ENCODE assay signal across 33 cellular contexts in the genomic region with DNA sequence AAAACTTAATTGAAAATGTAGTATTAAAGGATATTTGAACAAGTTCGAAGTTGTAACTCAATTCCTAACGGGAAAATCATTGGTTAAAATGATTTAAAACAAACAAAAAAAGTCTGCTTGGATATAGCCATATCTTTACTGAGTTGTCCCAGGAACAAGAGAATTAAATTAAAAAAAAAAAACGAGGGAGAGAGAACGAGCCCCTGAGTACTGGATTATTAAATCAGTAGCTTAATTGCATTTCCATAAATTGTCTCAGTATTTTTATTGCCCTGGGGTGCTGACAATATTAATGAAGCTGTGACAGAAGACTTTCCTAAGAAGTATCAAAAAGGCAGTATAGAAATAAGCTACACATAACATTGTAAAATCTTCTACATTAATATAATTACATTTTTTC.
DNase-seq lines count a peak whose midpoint lies in the region; ATAC-seq and TF ChIP-seq lines count a peak whose summit lies in the region.
"Had no signal": no experiment of that assay in that cellular context is flagged by ENCODE, and none has a peak within 500 bp of the region (broad histone marks: within the 10 kb centered on the region; RNA-seq: fewer than 3 reads in every experiment).

No MANE protein-coding gene starts in this region.

- no peak for ATAC-seq in SK-N-SH treated with all-trans-retinoic acid at 6 μM for 48 hours
- ATAC-seq in activated naive CD4-positive, alpha-beta T cell treated with anti-CD3 and anti-CD28 coated beads, Interleukin-2, amount 50 U/mL, for 72 hours: no peak
- ATAC-seq: A549; CD8-positive, alpha-beta T cell had no signal

- DNase-seq in SK-N-DZ (ENCODE audit: low spot score) (peak; percentile 51), SK-N-SH (peak; percentile 37), NCI-H446 treated with DMSO at 0.1 percent for 48 hours (lab: John Stamatoyannopoulos, UW) (no peak), progenitor cell of endocrine pancreas (ENCODE audit: low spot score, unreplicated experiment) (no peak)
- no peak for DNase-seq in activated naive CD4-positive, alpha-beta T cell treated with anti-CD3 and anti-CD28 coated beads, Interleukin-2, amount 50 U/mL, for 72 hours (ENCODE audit: low spot score in 2 of 2)
- DNase-seq: 8988T; ACHN; AML-193; BE2C; C1 segment of cervical spinal cord; Caco-2; Calu3; CD4-positive, alpha-beta memory T cell; CD4-positive, alpha-beta T cell; CD4-positive, CD25-positive, alpha-beta regulatory T cell; CD8-positive, alpha-beta memory T cell; CD8-positive, alpha-beta T cell; COR-L47; DMS 273 treated with DMSO at 0.1 percent for 48 hours; DMS153; DMS53; DMS79; DMS79 treated with DMSO at 0.1 percent for 48 hours; DND-41; EL had no signal

- H3K27me3 Mint-ChIP-seq in progenitor cell of endocrine pancreas: no peaks in the 10 kb centered on the region
- H3K27me3 Mint-ChIP-seq: B cell; CD4-positive, alpha-beta memory T cell; CD4-positive, alpha-beta T cell; CD4-positive, CD25-positive, alpha-beta regulatory T cell; CD8-positive, alpha-beta memory T cell had no signal

- no peaks in the 10 kb centered on the region for H3F3A ChIP-seq in SK-N-SH (replicated peaks; ENCODE audit: insufficient read depth)

- POLR2A ChIA-PET in SK-N-SH (lab: Yijun Ruan, JAX): no interaction called here

- H3K4me1 Mint-ChIP-seq in progenitor cell of endocrine pancreas (ENCODE audit: low read depth): no peaks in the 10 kb centered on the region
- H3K4me1 Mint-ChIP-seq: B cell; CD14-positive monocyte; CD4-positive, alpha-beta memory T cell; CD4-positive, CD25-positive, alpha-beta regulatory T cell; CD8-positive, alpha-beta memory T cell had no signal

- H3K79me2 ChIP-seq in SK-N-SH (ENCODE audit: insufficient read depth): no peaks in the 10 kb centered on the region

- H3K27ac Mint-ChIP-seq in activated naive CD4-positive, alpha-beta T cell treated with anti-CD3 and anti-CD28 coated beads, Interleukin-2, amount 50 U/mL, for 72 hours: no peak overlapping the region
- no peak overlapping the region for H3K27ac Mint-ChIP-seq in progenitor cell of endocrine pancreas
- H3K27ac Mint-ChIP-seq: B cell; CD14-positive monocyte; CD4-positive, alpha-beta memory T cell; CD4-positive, alpha-beta T cell; CD4-positive, CD25-positive, alpha-beta regulatory T cell; CD8-positive, alpha-beta memory T cell; CD8-positive, alpha-beta T cell had no signal

- no peaks in the 10 kb centered on the region for H3K27me3 ChIP-seq in SK-N-SH (ENCODE audit: insufficient read depth)
- H3K27me3 ChIP-seq: BE2C; BLaER1; BLaER1 treated with 17β-estradiol and CSF1 and Interleukin-3, amounts not matched to agents 10 nM and 100 nM had no signal

- no peak overlapping the region for H3K27ac ChIP-seq in SK-N-SH (ENCODE audit: low read depth in 2 of 2, low read length in 1 of 2)
- H3K27ac ChIP-seq: 22Rv1; A549; BLaER1; BLaER1 treated with 17β-estradiol and CSF1 and Interleukin-3, amounts not matched to agents 10 nM and 100 nM; C4-2B had no signal

- H3K9me3 ChIP-seq in SK-N-SH: no peaks in the 10 kb centered on the region
- H3K9me3 ChIP-seq: A549; BE2C; BLaER1; BLaER1 treated with 17β-estradiol and CSF1 and Interleukin-3, amounts not matched to agents 10 nM and 100 nM; Caco-2 had no signal

- TF ChIP-seq EP300 in SK-N-SH (IDR thresholded peaks at IDR 0.05; ENCODE audit: borderline replicate concordance in 1 of 2, low read depth in 1 of 2, low read length in 1 of 2): peak in 1 of 2 experiments; percentile 70; a peak in 2 of 4 replicates

- no peak overlapping the region for H3K4me2 ChIP-seq in SK-N-SH
- H3K4me2 ChIP-seq: A549; BLaER1; BLaER1 treated with 17β-estradiol and CSF1 and Interleukin-3, amounts not matched to agents 10 nM and 100 nM had no signal

- no peak for TF ChIP-seq RAD21 in SK-N-SH (IDR thresholded peaks at IDR 0.05; ENCODE audit: low read length)

- no peak overlapping the region for H2AFZ ChIP-seq in SK-N-SH (ENCODE audit: low read depth)

- TF ChIP-seq CTCF in SK-N-SH (IDR thresholded peaks at IDR 0.05) (no peak), progenitor cell of endocrine pancreas (IDR thresholded peaks at IDR 0.05; ENCODE audit: unreplicated experiment) (no peak)

- peaks cover 0 to 8% of the 10 kb centered on the region in 2 donors for H3K9me3 Mint-ChIP-seq in activated naive CD4-positive, alpha-beta T cell treated with anti-CD3 and anti-CD28 coated beads, Interleukin-2, amount 50 U/mL, for 72 hours
- H3K9me3 Mint-ChIP-seq in progenitor cell of endocrine pancreas (ENCODE audit: low read depth): no peaks in the 10 kb centered on the region

- no peaks in the 10 kb centered on the region for H3K36me3 Mint-ChIP-seq in activated naive CD4-positive, alpha-beta T cell treated with anti-CD3 and anti-CD28 coated beads, Interleukin-2, amount 50 U/mL, for 72 hours
- no peaks in the 10 kb centered on the region for H3K36me3 Mint-ChIP-seq in progenitor cell of endocrine pancreas (ENCODE audit: insufficient read depth)
- H3K36me3 Mint-ChIP-seq: CD14-positive monocyte; CD4-positive, alpha-beta memory T cell; CD4-positive, CD25-positive, alpha-beta regulatory T cell; CD8-positive, alpha-beta memory T cell; CD8-positive, alpha-beta T cell had no signal

- CTCF ChIA-PET in SK-N-SH (lab: Yijun Ruan, JAX): no interaction called here

- WGBS in SK-N-SH (ENCODE audit: low lambda C conversion rate): 8% methylated on average over 4 of the region's 4 CpGs

- H3K4me3 Mint-ChIP-seq in progenitor cell of endocrine pancreas (ENCODE audit: low read depth): no peak overlapping the region
- H3K4me3 Mint-ChIP-seq: B cell; CD14-positive monocyte; CD4-positive, alpha-beta memory T cell; CD4-positive, alpha-beta T cell; CD4-positive, CD25-positive, alpha-beta regulatory T cell; CD8-positive, alpha-beta memory T cell; CD8-positive, alpha-beta T cell had no signal

- H3K4me3 ChIP-seq in SK-N-SH (ENCODE audit: low read depth in 2 of 2, low read length in 1 of 2): no peak overlapping the region
- H3K4me3 ChIP-seq: A549; BLaER1; BLaER1 treated with 17β-estradiol and CSF1 and Interleukin-3, amounts not matched to agents 10 nM and 100 nM had no signal

- H3K4me1 ChIP-seq in SK-N-SH (ENCODE audit: control insufficient read depth in 1 of 2, insufficient read depth in 2 of 2, low read depth in 1 of 2, low read length in 1 of 2): no peaks in the 10 kb centered on the region; a peak in 1 of 4 replicates
- H3K4me1 ChIP-seq: A549; BLaER1; BLaER1 treated with 17β-estradiol and CSF1 and Interleukin-3, amounts not matched to agents 10 nM and 100 nM; Caco-2 had no signal

- no peak overlapping the region for H3K9ac ChIP-seq in SK-N-SH
- H3K9ac ChIP-seq: BLaER1; BLaER1 treated with 17β-estradiol and CSF1 and Interleukin-3, amounts not matched to agents 10 nM and 100 nM had no signal

- H4K20me1 ChIP-seq in SK-N-SH (ENCODE audit: insufficient read depth): no peaks in the 10 kb centered on the region
- H4K20me1 ChIP-seq: BLaER1; BLaER1 treated with 17β-estradiol and CSF1 and Interleukin-3, amounts not matched to agents 10 nM and 100 nM had no signal

- no peaks in the 10 kb centered on the region for H3K9me2 ChIP-seq in SK-N-SH

- no peaks in the 10 kb centered on the region for H3K36me3 ChIP-seq in SK-N-SH (replicated peaks in 1 of 2; ENCODE audit: control insufficient read depth in 1 of 2, insufficient read depth in 2 of 2, low read length in 1 of 2)
- H3K36me3 ChIP-seq: BE2C; BLaER1; BLaER1 treated with 17β-estradiol and CSF1 and Interleukin-3, amounts not matched to agents 10 nM and 100 nM had no signal

TF ChIP-seq in SK-N-SH, 30 proteins besides CTCF, POLR2A, EP300 and RAD21:
- TF ChIP-seq CHD2 (IDR thresholded peaks at IDR 0.05; ENCODE audit: low read length, partially characterized antibody) (peak; percentile 22), FOSL2 (IDR thresholded peaks at IDR 0.05; ENCODE audit: borderline replicate concordance, low read depth) (no peak)

TF ChIP-seq in SK-N-SH treated with all-trans-retinoic acid at 6 μM for 48 hours, 23 proteins besides CTCF, POLR2A, EP300 and RAD21 (continues in another document):
- TF ChIP-seq SNAI2 (CRISPR knock-in tag; IDR thresholded peaks at IDR 0.05) (no peak), GLIS3 (CRISPR knock-in tag; IDR thresholded peaks at IDR 0.05) (no peak), ISL1 (CRISPR knock-in tag; IDR thresholded peaks at IDR 0.05) (peak; percentile 85), ESRRG (CRISPR knock-in tag; IDR thresholded peaks at IDR 0.05) (no peak), ZFP3 (CRISPR knock-in tag; IDR thresholded peaks at IDR 0.05) (no peak), TOX (CRISPR knock-in tag; IDR thresholded peaks at IDR 0.05; ENCODE audit: borderline replicate concordance) (no peak), PPARA (CRISPR knock-in tag; IDR thresholded peaks at IDR 0.05; ENCODE audit: borderline replicate concordance) (no peak), ZNF565 (CRISPR knock-in tag; conservative IDR thresholded peaks at IDR 0.05; ENCODE audit: low read depth) (no peak)
- TF ChIP-seq, protein P1, sequence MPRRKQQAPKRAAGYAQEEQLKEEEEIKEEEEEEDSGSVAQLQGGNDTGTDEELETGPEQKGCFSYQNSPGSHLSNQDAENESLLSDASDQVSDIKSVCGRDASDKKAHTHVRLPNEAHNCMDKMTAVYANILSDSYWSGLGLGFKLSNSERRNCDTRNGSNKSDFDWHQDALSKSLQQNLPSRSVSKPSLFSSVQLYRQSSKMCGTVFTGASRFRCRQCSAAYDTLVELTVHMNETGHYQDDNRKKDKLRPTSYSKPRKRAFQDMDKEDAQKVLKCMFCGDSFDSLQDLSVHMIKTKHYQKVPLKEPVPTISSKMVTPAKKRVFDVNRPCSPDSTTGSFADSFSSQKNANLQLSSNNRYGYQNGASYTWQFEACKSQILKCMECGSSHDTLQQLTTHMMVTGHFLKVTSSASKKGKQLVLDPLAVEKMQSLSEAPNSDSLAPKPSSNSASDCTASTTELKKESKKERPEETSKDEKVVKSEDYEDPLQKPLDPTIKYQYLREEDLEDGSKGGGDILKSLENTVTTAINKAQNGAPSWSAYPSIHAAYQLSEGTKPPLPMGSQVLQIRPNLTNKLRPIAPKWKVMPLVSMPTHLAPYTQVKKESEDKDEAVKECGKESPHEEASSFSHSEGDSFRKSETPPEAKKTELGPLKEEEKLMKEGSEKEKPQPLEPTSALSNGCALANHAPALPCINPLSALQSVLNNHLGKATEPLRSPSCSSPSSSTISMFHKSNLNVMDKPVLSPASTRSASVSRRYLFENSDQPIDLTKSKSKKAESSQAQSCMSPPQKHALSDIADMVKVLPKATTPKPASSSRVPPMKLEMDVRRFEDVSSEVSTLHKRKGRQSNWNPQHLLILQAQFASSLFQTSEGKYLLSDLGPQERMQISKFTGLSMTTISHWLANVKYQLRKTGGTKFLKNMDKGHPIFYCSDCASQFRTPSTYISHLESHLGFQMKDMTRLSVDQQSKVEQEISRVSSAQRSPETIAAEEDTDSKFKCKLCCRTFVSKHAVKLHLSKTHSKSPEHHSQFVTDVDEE (CRISPR knock-in tag; IDR thresholded peaks at IDR 0.05): no peak

Comparison
In these comparisons a context has a peak if more than half of its experiments do, and no peak if none do; other contexts are left out.
1. DNase-seq: peak in SK-N-DZ (single experiment) and SK-N-SH (single experiment); none in NCI-H446 treated with DMSO at 0.1 percent for 48 hours (single experiment), activated naive CD4-positive, alpha-beta T cell treated with anti-CD3 and anti-CD28 coated beads, Interleukin-2, amount 50 U/mL, for 72 hours (0 of 2) and progenitor cell of endocrine pancreas (single experiment).